Comparison of ENCODE assay signal across 28 cellular contexts in genomic region chr17:75672011-75672410, GRCh38. TPM values are rescaled to one million over a fixed set of nuclear protein-coding genes. Genes with fewer than 3 reads are reported as not detected.
DNase-seq lines count a peak whose midpoint lies in the region; ATAC-seq and TF ChIP-seq lines count a peak whose summit lies in the region.
"Had no signal": no experiment of that assay in that cellular context is flagged by ENCODE, and none has a peak within 500 bp of the region (broad histone marks: within the 10 kb centered on the region; RNA-seq: fewer than 3 reads in every experiment).

No MANE protein-coding gene starts in this region.

- peaks cover 75% of the 10 kb centered on the region for H3K36me3 Mint-ChIP-seq in activated T-cell treated with anti-CD3 and anti-CD28 coated beads, Interleukin-2, amount 50 U/mL, for 24 hours (ENCODE audit: low read depth)

- 95 to 98% (median 96%) methylated on average over 5 of the region's 5 CpGs for WGBS in spleen, 5 donors

- no peak overlapping the region for H3K4me3 ChIP-seq in spleen
- H3K4me3 ChIP-seq: A549, BLaER1, GM12878 had no signal

- intact Hi-C loops in posterior vena cava (cut with DNase I): no loop called here
- intact Hi-C loops in spleen (cut with DNase I; ENCODE audit: low total_unique reads): no loop called here

- DNase-seq in activated T-cell treated with anti-CD3 and anti-CD28 coated beads, Interleukin-2, amount 50 U/mL, for 24 hours: no peak
- no peak for DNase-seq in activated T-cell treated with anti-CD3 and anti-CD28 coated beads for 4 hours
- DNase-seq in posterior vena cava (ENCODE audit: low spot score): peak; percentile 62
- peak; percentile 36 for DNase-seq in spleen
- no peak for DNase-seq in stimulated activated naive CD8-positive, alpha-beta T cell treated with anti-CD3 and anti-CD28 coated beads, Interleukin-15, amount 100 ng/mL, for 72 hours
- no peak for DNase-seq in NCI-H69 (lab: John Stamatoyannopoulos, UW)
- DNase-seq: ACHN; BE2C; C1 segment of cervical spinal cord; CD4-positive, alpha-beta memory T cell; CD4-positive, CD25-positive, alpha-beta regulatory T cell; CD8-positive, alpha-beta memory T cell; COR-L47; DMS 273 treated with DMSO at 0.1 percent for 48 hours; DMS153; DMS53; DMS79; DND-41; EL; GDM1 had no signal

- no peak for TF ChIP-seq POLR2A in spleen (IDR thresholded peaks at IDR 0.05)

- no peaks in the 10 kb centered on the region for H3K27me3 Mint-ChIP-seq in activated T-cell treated with anti-CD3 and anti-CD28 coated beads, Interleukin-2, amount 50 U/mL, for 24 hours
- H3K27me3 Mint-ChIP-seq in stimulated activated naive CD8-positive, alpha-beta T cell treated with anti-CD3 and anti-CD28 coated beads, Interleukin-15, amount 100 ng/mL, for 72 hours: no peaks in the 10 kb centered on the region
- H3K27me3 Mint-ChIP-seq: CD4-positive, alpha-beta memory T cell; CD4-positive, CD25-positive, alpha-beta regulatory T cell; CD8-positive, alpha-beta memory T cell had no signal

- H3K9me3 Mint-ChIP-seq in activated T-cell treated with anti-CD3 and anti-CD28 coated beads, Interleukin-2, amount 50 U/mL, for 24 hours: no peaks in the 10 kb centered on the region
- H3K9me3 Mint-ChIP-seq in stimulated activated naive CD8-positive, alpha-beta T cell treated with anti-CD3 and anti-CD28 coated beads, Interleukin-15, amount 100 ng/mL, for 72 hours: no peaks in the 10 kb centered on the region
- H3K9me3 Mint-ChIP-seq: CD14-positive monocyte; CD4-positive, alpha-beta memory T cell; CD4-positive, CD25-positive, alpha-beta regulatory T cell; CD8-positive, alpha-beta memory T cell had no signal

- H3K27ac ChIP-seq in spleen: no peak overlapping the region
- H3K27ac ChIP-seq: 22Rv1, A549, BLaER1 had no signal

- H3K27me3 ChIP-seq in spleen (replicated peaks in 1 of 7): no peaks in the 10 kb centered on the region
- H3K27me3 ChIP-seq: BE2C, BLaER1 had no signal

- peaks cover 0 to 81% (median 64%) of the 10 kb centered on the region in 6 donors for H3K36me3 ChIP-seq in spleen

- peaks cover 31% of the 10 kb centered on the region for H3K4me1 Mint-ChIP-seq in activated T-cell treated with anti-CD3 and anti-CD28 coated beads, Interleukin-2, amount 50 U/mL, for 24 hours (ENCODE audit: low read depth)
- H3K4me1 Mint-ChIP-seq in stimulated activated naive CD8-positive, alpha-beta T cell treated with anti-CD3 and anti-CD28 coated beads, Interleukin-15, amount 100 ng/mL, for 72 hours: peaks cover 16% of the 10 kb centered on the region

- peak overlapping the region; percentile 11 for H3K27ac Mint-ChIP-seq in activated T-cell treated with anti-CD3 and anti-CD28 coated beads, Interleukin-2, amount 50 U/mL, for 24 hours
- no peak overlapping the region for H3K27ac Mint-ChIP-seq in stimulated activated naive CD8-positive, alpha-beta T cell treated with anti-CD3 and anti-CD28 coated beads, Interleukin-15, amount 100 ng/mL, for 72 hours
- H3K27ac Mint-ChIP-seq: CD14-positive monocyte; CD4-positive, CD25-positive, alpha-beta regulatory T cell had no signal

- H3K9me3 ChIP-seq in spleen: no peaks in the 10 kb centered on the region
- H3K9me3 ChIP-seq: A549, BE2C, BLaER1 had no signal

- no peak for ATAC-seq in stimulated activated naive CD8-positive, alpha-beta T cell treated with anti-CD3 and anti-CD28 coated beads, Interleukin-15, amount 100 ng/mL, for 72 hours
- ATAC-seq: A549, GM12878 had no signal

- no peak overlapping the region for H3K4me3 Mint-ChIP-seq in activated T-cell treated with anti-CD3 and anti-CD28 coated beads, Interleukin-2, amount 50 U/mL, for 24 hours
- H3K4me3 Mint-ChIP-seq in stimulated activated naive CD8-positive, alpha-beta T cell treated with anti-CD3 and anti-CD28 coated beads, Interleukin-15, amount 100 ng/mL, for 72 hours: no peak overlapping the region
- H3K4me3 Mint-ChIP-seq: CD14-positive monocyte; CD4-positive, alpha-beta memory T cell had no signal

- TF ChIP-seq CTCF in spleen (IDR thresholded peaks at IDR 0.05 in 8 of 11, conservative IDR thresholded peaks at IDR 0.05 in 3 of 11): no peak

- peaks cover 18 to 78% (median 50%) of the 10 kb centered on the region in 6 donors for H3K4me1 ChIP-seq in spleen
- H3K4me1 ChIP-seq: BE2C had no signal

RNA-seq across cellular contexts. Expression of gene SAP30BP, which starts 4.9 kb away (rescaled TPM):
- total RNA-seq in posterior vena cava (10 to 100 TPM; 56.7 to 66.1 TPM), spleen (100 to 1,000 TPM in 3 of 7 donors, 10 to 100 TPM in 4; 71.6 to 110 (median 82.1) TPM)
- 10 to 100 TPM; 53.8 to 76.7 (median 70.4) TPM for polyA plus RNA-seq in spleen

RNA-seq across cellular contexts. Expression of gene RECQL5, which starts 5.1 kb away (rescaled TPM):
- 10 to 100 TPM; 14.5 to 14.8 TPM for total RNA-seq in posterior vena cava
- total RNA-seq in spleen: 10 to 100 TPM; 25.7 to 51.0 (median 37.6) TPM
- 10 to 100 TPM; 28.2 to 48.8 (median 47.4) TPM for polyA plus RNA-seq in spleen

RNA-seq across cellular contexts. Expression of gene SMIM5, which starts 38.8 kb away (rescaled TPM):
- under 1 TPM; 0.38 to 0.97 TPM for total RNA-seq in posterior vena cava
- total RNA-seq in spleen: 1 to 10 TPM; 2.1 to 5.1 (median 3.4) TPM
- polyA plus RNA-seq in spleen: 1 to 10 TPM; 3.0 to 4.7 (median 4.7) TPM
- total RNA-seq: CD4-positive, alpha-beta memory T cell; Daoy; G401; GM12878 had no signal
- polyA plus RNA-seq: AG04450; CD4-positive, alpha-beta memory T cell had no signal

RNA-seq across cellular contexts. Expression of gene ITGB4, which starts 49.2 kb away (rescaled TPM):
- total RNA-seq in posterior vena cava (10 to 100 TPM; 39.4 to 46.6 TPM), spleen (100 to 1,000 TPM in 3 of 7 donors, 10 to 100 TPM in 4; 80.4 to 205 (median 90.1) TPM)
- 10 to 100 TPM; 16.6 to 49.9 (median 30.1) TPM for polyA plus RNA-seq in spleen
- total RNA-seq: CD4-positive, CD25-positive, alpha-beta regulatory T cell; G401 had no signal

Comparison
In these comparisons a context has a peak if more than half of its experiments do, and no peak if none do; other contexts are left out.
1. DNase-seq: peak in posterior vena cava (single experiment) and spleen (single experiment); none in activated T-cell treated with anti-CD3 and anti-CD28 coated beads, Interleukin-2, amount 50 U/mL, for 24 hours (single experiment), activated T-cell treated with anti-CD3 and anti-CD28 coated beads for 4 hours (single experiment), stimulated activated naive CD8-positive, alpha-beta T cell treated with anti-CD3 and anti-CD28 coated beads, Interleukin-15, amount 100 ng/mL, for 72 hours (0 of 2) and NCI-H69 (single experiment).